In the genomic region with DNA sequence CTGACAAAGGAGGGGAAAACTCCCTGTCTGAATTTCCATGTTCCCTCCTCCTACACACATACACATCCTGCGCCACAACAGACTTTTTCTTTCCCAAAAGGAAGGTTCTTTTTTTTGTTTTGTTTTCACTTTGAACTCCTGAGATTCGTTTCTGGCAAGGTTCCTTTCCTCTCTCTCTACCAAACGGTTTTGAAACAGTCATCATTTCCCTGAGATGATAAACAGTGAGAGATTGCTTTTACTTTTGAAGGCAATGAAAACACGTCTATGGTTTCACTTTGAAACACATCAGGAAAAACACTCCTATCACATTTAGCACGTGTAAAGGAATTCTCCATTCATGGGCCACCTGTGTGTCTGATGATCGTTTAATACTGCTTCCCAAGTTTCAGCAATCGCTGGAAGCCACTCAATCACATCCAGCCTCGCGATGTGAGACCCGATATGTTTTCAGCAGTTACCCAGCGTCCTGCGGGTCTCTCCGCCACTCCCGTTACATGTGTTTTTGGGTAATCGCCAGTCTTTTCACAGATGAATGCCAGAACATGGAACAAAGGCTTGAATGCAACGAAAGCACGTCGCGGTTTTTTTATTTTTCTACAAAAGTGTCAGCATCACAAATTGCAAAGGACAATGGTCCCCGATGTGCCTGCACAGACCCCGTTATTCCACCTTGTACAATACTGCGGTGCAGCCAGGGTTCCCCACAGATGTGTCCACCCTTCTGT, we compare ENCODE assay signal across 9 cellular contexts.
DNase-seq lines count a peak whose midpoint lies in the region; ATAC-seq and TF ChIP-seq lines count a peak whose summit lies in the region.
"Had no signal": no experiment of that assay in that cellular context is flagged by ENCODE, and none has a peak within 500 bp of the region (broad histone marks: within the 10 kb centered on the region; RNA-seq: fewer than 3 reads in every experiment).

No MANE protein-coding gene starts in this region.

- peak overlapping the region in 1 of 2 donors; percentile 35 for H3K27ac Mint-ChIP-seq in effector memory CD8-positive, alpha-beta T cell

- CTCF ChIA-PET in Panc1 (lab: Charles Lee): no interaction called here

- TF ChIP-seq CTCF in Panc1 (IDR thresholded peaks at IDR 0.05) (no peak), ovary (IDR thresholded peaks at IDR 0.05) (no peak)

- peaks cover 5 to 7% of the 10 kb centered on the region in 2 donors for H3K4me1 Mint-ChIP-seq in effector memory CD8-positive, alpha-beta T cell (ENCODE audit: low read depth in 2 of 2)

- no peaks in the 10 kb centered on the region for H3K36me3 Mint-ChIP-seq in effector memory CD8-positive, alpha-beta T cell (ENCODE audit: insufficient read depth)

- POLR2A ChIA-PET in Panc1 (lab: Charles Lee): no interaction called here

- peak overlapping the region; percentile 39 to 70 for H3K4me3 Mint-ChIP-seq in effector memory CD8-positive, alpha-beta T cell

- peak; percentile 67 for DNase-seq in DMS 273 (lab: John Stamatoyannopoulos, UW; ENCODE audit: unreplicated experiment)
- no peak for DNase-seq in DMS 273 treated with DMSO at 0.1 percent for 48 hours (lab: John Stamatoyannopoulos, UW)
- DNase-seq in Panc1 (ENCODE audit: low read depth, low spot score): no peak
- DNase-seq in effector memory CD8-positive, alpha-beta T cell: no peak
- peak in 3 of 5 donors; percentile 29 to 48 (median 32) for DNase-seq in ovary
- no peak for DNase-seq in NCI-H1436 treated with DMSO at 0.1 percent for 48 hours (lab: John Stamatoyannopoulos, UW)
- no peak for DNase-seq in T1000 (lab: John Stamatoyannopoulos, UW)

- BruUV-seq in Panc1 (replicated peaks; lab: Mats Ljungman, UMichigan): no TSS peak

- TF ChIP-seq POLR2A in ovary (IDR thresholded peaks at IDR 0.05): no peak

- no peaks in the 10 kb centered on the region for H3K9me3 Mint-ChIP-seq in effector memory CD8-positive, alpha-beta T cell

- TF ChIP-seq EP300 in ovary (IDR thresholded peaks at IDR 0.05): no peak

- H3K9me3 ChIP-seq in Panc1 (ENCODE audit: control insufficient read depth, insufficient read depth, low read depth, low read length): no peaks in the 10 kb centered on the region
- H3K9me3 ChIP-seq in ovary: no peaks in the 10 kb centered on the region

- in situ Hi-C loops in Panc1 (cut with HindIII; ENCODE audit: low pct_unique_long_range_greater_than_20kb, low sequenced_read_pairs): no loop called here

- intact Hi-C loops in Panc1 (cut with micrococcal nuclease; ENCODE audit: unreplicated experiment) (no loop called here), ovary (cut with DNase I) (no loop called here)

- WGBS in ovary, 3 donors: 3 to 4% (median 4%) methylated on average over 22 of the region's 22 CpGs

- peak; percentile 77 for ATAC-seq in Panc1
- no peak for ATAC-seq in effector memory CD8-positive, alpha-beta T cell (replicated peaks)
- ATAC-seq in GM18520 (IDR thresholded peaks at IDR 0.05; ENCODE audit: unreplicated experiment): no peak

- no peaks in the 10 kb centered on the region for H3K36me3 ChIP-seq in Panc1 (ENCODE audit: control insufficient read depth, insufficient read depth, low read length)
- H3K36me3 ChIP-seq in ovary: no peaks in the 10 kb centered on the region

- H3K27me3 ChIP-seq in Panc1 (ENCODE audit: control insufficient read depth, insufficient read depth, low read length): no peaks in the 10 kb centered on the region; the same call in 1 of the 2 replicates
- no peaks in the 10 kb centered on the region for H3K27me3 ChIP-seq in ovary

- peak overlapping the region; percentile 43 to 68 for H3K4me3 ChIP-seq in Panc1 (ENCODE audit: low read depth in 2 of 2, low read length in 2 of 2)
- H3K4me3 ChIP-seq in ovary: peak overlapping the region; percentile 37

- H3K4me1 ChIP-seq in Panc1 (ENCODE audit: control insufficient read depth, insufficient read depth, low read length): peaks cover 5% of the 10 kb centered on the region; the same call in 1 of the 2 replicates
- no peaks in the 10 kb centered on the region for H3K4me1 ChIP-seq in ovary (ENCODE audit: insufficient read depth)

- H3K27ac ChIP-seq in Panc1 (ENCODE audit: low read length) (peak overlapping the region; percentile 32), ovary (peak overlapping the region in 1 of 2 donors; percentile 40)
- H3K27ac ChIP-seq: 22Rv1 had no signal

- peaks cover 16 to 20% of the 10 kb centered on the region in 2 donors for H3K27me3 Mint-ChIP-seq in effector memory CD8-positive, alpha-beta T cell

Comparison
In these comparisons a context has a peak if more than half of its experiments do, and no peak if none do; other contexts are left out.
1. DNase-seq: peak in DMS 273 (single experiment) and ovary (3 of 5); none in DMS 273 treated with DMSO at 0.1 percent for 48 hours (single experiment), Panc1 (single experiment), effector memory CD8-positive, alpha-beta T cell (0 of 3), NCI-H1436 treated with DMSO at 0.1 percent for 48 hours (single experiment) and T1000 (single experiment).